Comparison of ENCODE assay signal across 26 cellular contexts in genomic region chr21:15281714-15282113, GRCh38.
"Had no signal": no experiment of that assay in that cellular context is flagged by ENCODE, and none has a peak within 500 bp of the region (broad histone marks: within the 10 kb centered on the region; RNA-seq: fewer than 3 reads in every experiment).

No MANE protein-coding gene starts in this region.

- DNase-seq: stimulated activated CD4-positive, alpha-beta T cell treated with anti-CD3 and anti-CD28 coated beads, Interleukin-2, amount 100 ng/mL, for 48 hours; stimulated activated CD4-positive, alpha-beta T cell treated with anti-CD3 and anti-CD28 coated beads, Interleukin-4, amount 100 ng/mL, for 1 hour; stimulated activated CD4-positive, alpha-beta T cell treated with anti-CD3 and anti-CD28 coated beads, Interleukin-4, amount 100 ng/mL, for 24 hours; stimulated activated CD4-positive, alpha-beta T cell treated with anti-CD3 and anti-CD28 coated beads, Interleukin-4, amount 100 ng/mL, for 4 hours; stimulated activated CD8-positive, alpha-beta memory T cell treated with anti-CD3 and anti-CD28 coated beads, Interleukin-4, amount 100 ng/mL, for 48 hours; stimulated activated naive B cell treated with anti-CD40 and anti-IgM and Interleukin-4, amounts not matched to agents 10 μg/mL and 1 μg/mL and 100 μg/mL, for 72 hours; stimulated activated naive CD4-positive, alpha-beta T cell; stimulated activated naive CD4-positive, alpha-beta T cell treated with Interleukin-2 at 50 U/mL for 16 hours; stimulated activated naive CD8-positive, alpha-beta T cell treated with anti-CD3 and anti-CD28 coated beads, Interleukin-15, amount 100 ng/mL, for 72 hours; stimulated activated naive CD8-positive, alpha-beta T cell treated with anti-CD3 and anti-CD28 coated beads, Interleukin-15, Interleukin-2, amounts not matched to agents 100 U/mL and 50 U/mL, for 24 hours; stomach; substantia nigra; testis; thyroid gland; tibial artery; transverse colon; upper lobe of left lung; upper lobe of right lung; uterus had no signal

- H3K4me1 ChIP-seq: stomach, suprapubic skin, testis, thyroid gland, tibial artery, tibial nerve, transverse colon, upper lobe of left lung, upper lobe of right lung, uterus, vagina had no signal

- H3K4me3 ChIP-seq: stomach, suprapubic skin, testis, thoracic aorta, thyroid gland, tibial artery, tibial nerve, transverse colon, upper lobe of left lung, upper lobe of right lung, uterus, vagina had no signal

- H3K36me3 ChIP-seq: stomach, suprapubic skin, thoracic aorta, thyroid gland, tibial artery, tibial nerve, transverse colon, upper lobe of left lung, upper lobe of right lung, uterus, vagina had no signal

- ATAC-seq: stimulated activated effector memory CD8-positive, alpha-beta T cell treated with anti-CD3 and anti-CD28 coated beads, Interleukin-12 subunit alpha, Interleukin-12 subunit beta, amount 100 ng/mL, for 72 hours; stimulated activated memory B cell treated with anti-CD40 and anti-IgM and Interleukin-4, amounts not matched to agents 10 μg/mL and 1 μg/mL and 100 μg/mL, for 72 hours; stimulated activated naive B cell treated with anti-CD40 and anti-IgM and Interleukin-4, amounts not matched to agents 10 μg/mL and 1 μg/mL and 100 μg/mL, for 72 hours; stimulated activated naive CD8-positive, alpha-beta T cell treated with anti-CD3 and anti-CD28 coated beads, Interleukin-15, amount 100 ng/mL, for 72 hours; stimulated activated naive CD8-positive, alpha-beta T cell treated with anti-CD3 and anti-CD28 coated beads, Interleukin-15, Interleukin-2, amounts not matched to agents 100 U/mL and 50 U/mL, for 24 hours; upper lobe of right lung had no signal

- H3K9me3 ChIP-seq: suprapubic skin, testis, thoracic aorta, thyroid gland, transverse colon, upper lobe of left lung, upper lobe of right lung, uterus, vagina had no signal

- H3K27me3 ChIP-seq: stomach, suprapubic skin, testis, thyroid gland, tibial artery, tibial nerve, transverse colon, upper lobe of left lung, upper lobe of right lung, uterus, vagina had no signal

- FAIRE-seq: urothelium cell line had no signal

- H3K27ac ChIP-seq: stomach, suprapubic skin, testis, thoracic aorta, thyroid gland, tibial artery, tibial nerve, transverse colon, upper lobe of left lung, upper lobe of right lung, uterus, vagina had no signal
